9 cellular contexts compared by ENCODE assay signal in genomic region chr7:110090113-110090820, GRCh38.
DNase-seq lines count a peak whose midpoint lies in the region; ATAC-seq and TF ChIP-seq lines count a peak whose summit lies in the region.
"Had no signal": no experiment of that assay in that cellular context is flagged by ENCODE, and none has a peak within 500 bp of the region (broad histone marks: within the 10 kb centered on the region; RNA-seq: fewer than 3 reads in every experiment).

No MANE protein-coding gene starts in this region.

- intact Hi-C loops in Caco-2 (cut with micrococcal nuclease; ENCODE audit: unreplicated experiment): loop anchor here (1.0 kb wide), 4 partner anchors 114 to 1008 kb away; no protein-coding TSS in a partner anchor

- H3K9me3 Mint-ChIP-seq in Caco-2 (ENCODE audit: unreplicated experiment): no peaks in the 10 kb centered on the region
- no peaks in the 10 kb centered on the region for H3K9me3 Mint-ChIP-seq in activated naive CD8-positive, alpha-beta T cell treated with anti-CD3 and anti-CD28 coated beads, Interleukin-2, amount 50 U/mL, for 24 hours
- H3K9me3 Mint-ChIP-seq: T-helper 1 cell treated with Interleukin-12 subunit alpha and Interleukin-12 subunit beta and Interleukin-4 antibody, amounts not matched to agents 30 μg/mL and 1 μg/mL, for 36 hours had no signal

- BruUV-seq in Caco-2 (replicated peaks; lab: Mats Ljungman, UMichigan): no TSS peak

- POLR2A ChIA-PET in Caco-2 (lab: Charles Lee): no interaction called here

- H3K27me3 ChIP-seq in Caco-2 (replicated peaks; ENCODE audit: control insufficient read depth, insufficient read depth, low read length) (no peaks in the 10 kb centered on the region), SJCRH30 (no peaks in the 10 kb centered on the region)

- ATAC-seq in activated naive CD8-positive, alpha-beta T cell treated with anti-CD3 and anti-CD28 coated beads, Interleukin-2, amount 50 U/mL, for 24 hours: no peak
- no peak for ATAC-seq in HG03354 (IDR thresholded peaks at IDR 0.05; ENCODE audit: poor library complexity, severe bottlenecking, unreplicated experiment)

- no peak overlapping the region for H3K4me3 ChIP-seq in Caco-2 (ENCODE audit: low read depth, low read length)
- no peak overlapping the region for H3K4me3 ChIP-seq in SJCRH30

- H3K36me3 Mint-ChIP-seq in Caco-2 (ENCODE audit: insufficient read depth, unreplicated experiment): no peaks in the 10 kb centered on the region
- H3K36me3 Mint-ChIP-seq in activated naive CD8-positive, alpha-beta T cell treated with anti-CD3 and anti-CD28 coated beads, Interleukin-2, amount 50 U/mL, for 24 hours (ENCODE audit: low read depth): no peaks in the 10 kb centered on the region

- H3K27me3 Mint-ChIP-seq in Caco-2 (ENCODE audit: insufficient read depth, unreplicated experiment): peaks cover 2% of the 10 kb centered on the region
- no peaks in the 10 kb centered on the region for H3K27me3 Mint-ChIP-seq in activated naive CD8-positive, alpha-beta T cell treated with anti-CD3 and anti-CD28 coated beads, Interleukin-2, amount 50 U/mL, for 24 hours

- H3K4me1 ChIP-seq in Caco-2: no peaks in the 10 kb centered on the region
- H3K4me1 ChIP-seq in SJCRH30: no peaks in the 10 kb centered on the region

- DNase-seq in Caco-2: peak in 1 of 2 experiments; percentile 52
- DNase-seq in H4 (ENCODE audit: low spot score): peak; percentile 50
- peak; percentile 17 to 62 for DNase-seq in SJCRH30
- peak; percentile 7 for DNase-seq in iPS DF 19.7 (ENCODE audit: low read depth, low spot score)
- DNase-seq in activated naive CD8-positive, alpha-beta T cell treated with anti-CD3 and anti-CD28 coated beads, Interleukin-2, amount 50 U/mL, for 24 hours: no peak
- DNase-seq in cerebellum (ENCODE audit: low spot score): no peak
- DNase-seq in globus pallidus (ENCODE audit: low spot score): no peak

- CTCF ChIA-PET in Caco-2 (lab: Charles Lee): interaction anchor here (0.7 kb wide), 1 partner anchor 1538 kb away, joined by 5 read pairs; no protein-coding TSS in a partner anchor

- peak; percentile 65 to 66 for TF ChIP-seq CTCF in Caco-2 (IDR thresholded peaks at IDR 0.05; ENCODE audit: insufficient read depth in 1 of 2, low read depth in 1 of 2, low read length in 1 of 2, severe bottlenecking in 1 of 2, unreplicated experiment in 1 of 2)

- no peaks in the 10 kb centered on the region for H3K36me3 ChIP-seq in Caco-2 (ENCODE audit: control insufficient read depth, insufficient read depth, low read length)
- no peaks in the 10 kb centered on the region for H3K36me3 ChIP-seq in SJCRH30

- H3K9me3 ChIP-seq in Caco-2 (no peaks in the 10 kb centered on the region; the same call in 1 of the 2 replicates), SJCRH30 (replicated peaks) (no peaks in the 10 kb centered on the region)

- no peak overlapping the region for H3K4me3 Mint-ChIP-seq in Caco-2 (ENCODE audit: unreplicated experiment)
- no peak overlapping the region for H3K4me3 Mint-ChIP-seq in activated naive CD8-positive, alpha-beta T cell treated with anti-CD3 and anti-CD28 coated beads, Interleukin-2, amount 50 U/mL, for 24 hours
- H3K4me3 Mint-ChIP-seq: T-helper 1 cell treated with Interleukin-12 subunit alpha and Interleukin-12 subunit beta and Interleukin-4 antibody, amounts not matched to agents 30 μg/mL and 1 μg/mL, for 36 hours had no signal

- H3K27ac ChIP-seq in SJCRH30: no peak overlapping the region

- no peaks in the 10 kb centered on the region for H3K4me1 Mint-ChIP-seq in Caco-2 (ENCODE audit: low read depth, unreplicated experiment)
- no peaks in the 10 kb centered on the region for H3K4me1 Mint-ChIP-seq in activated naive CD8-positive, alpha-beta T cell treated with anti-CD3 and anti-CD28 coated beads, Interleukin-2, amount 50 U/mL, for 24 hours

- no peak overlapping the region for H3K27ac Mint-ChIP-seq in Caco-2 (ENCODE audit: unreplicated experiment)
- H3K27ac Mint-ChIP-seq in activated naive CD8-positive, alpha-beta T cell treated with anti-CD3 and anti-CD28 coated beads, Interleukin-2, amount 50 U/mL, for 24 hours: no peak overlapping the region
- H3K27ac Mint-ChIP-seq: T-helper 1 cell treated with Interleukin-12 subunit alpha and Interleukin-12 subunit beta and Interleukin-4 antibody, amounts not matched to agents 30 μg/mL and 1 μg/mL, for 36 hours had no signal

Comparison
In these comparisons a context has a peak if more than half of its experiments do, and no peak if none do; other contexts are left out.
1. DNase-seq: peak in H4 (single experiment), SJCRH30 (2 of 2) and iPS DF 19.7 (single experiment); none in activated naive CD8-positive, alpha-beta T cell treated with anti-CD3 and anti-CD28 coated beads, Interleukin-2, amount 50 U/mL, for 24 hours (single experiment), cerebellum (single experiment) and globus pallidus (single experiment).